9 cellular contexts compared by ENCODE assay signal in genomic region chr2:54604771-54605350, GRCh38.
DNase-seq lines count a peak whose midpoint lies in the region; ATAC-seq and TF ChIP-seq lines count a peak whose summit lies in the region.
"Had no signal": no experiment of that assay in that cellular context is flagged by ENCODE, and none has a peak within 500 bp of the region (broad histone marks: within the 10 kb centered on the region; RNA-seq: fewer than 3 reads in every experiment).

No MANE protein-coding gene starts in this region.

- peaks cover 4% of the 10 kb centered on the region for H3K36me3 Mint-ChIP-seq in activated naive CD4-positive, alpha-beta T cell treated with anti-CD3 and anti-CD28 coated beads for 36 hours (ENCODE audit: low read depth)
- peaks cover 25% of the 10 kb centered on the region for H3K36me3 Mint-ChIP-seq in activated T-helper 2 cell treated with anti-CD3 and anti-CD28 coated beads, Interferon-gamma antibody, Interleukin-2, Interleukin-4, amounts not matched to agents 10 μg/mL and 5 μg/mL and 100 μg/mL, durations not matched to agents 14 hours and 24 hours and 36 hours (ENCODE audit: low read depth)

- H3K4me3 ChIP-seq in lower lobe of right lung (no peak overlapping the region), suprapubic skin (no peak overlapping the region)

- peak overlapping the region; percentile 53 for H3K4me3 Mint-ChIP-seq in activated naive CD4-positive, alpha-beta T cell treated with anti-CD3 and anti-CD28 coated beads for 36 hours
- peak overlapping the region; percentile 41 for H3K4me3 Mint-ChIP-seq in activated T-helper 2 cell treated with anti-CD3 and anti-CD28 coated beads, Interferon-gamma antibody, Interleukin-2, Interleukin-4, amounts not matched to agents 10 μg/mL and 5 μg/mL and 100 μg/mL, durations not matched to agents 14 hours and 24 hours and 36 hours (ENCODE audit: low read depth)

- no peak for TF ChIP-seq POLR2A in suprapubic skin (IDR thresholded peaks at IDR 0.05)

- intact Hi-C loops in activated naive CD4-positive, alpha-beta T cell treated with anti-CD3 and anti-CD28 coated beads for 36 hours (cut with micrococcal nuclease): loop anchor here (5.0 kb wide), 1 partner anchor 488 kb away; the partner anchor contains the start of gene ACYP2
- intact Hi-C loops in activated T-helper 2 cell treated with anti-CD3 and anti-CD28 coated beads, Interferon-gamma antibody, Interleukin-2, Interleukin-4, amounts not matched to agents 10 μg/mL and 5 μg/mL and 100 μg/mL, durations not matched to agents 14 hours and 24 hours and 36 hours (cut with micrococcal nuclease): no loop called here
- intact Hi-C loops in lower lobe of right lung (cut with DNase I): no loop called here

- H3K4me1 Mint-ChIP-seq in activated naive CD4-positive, alpha-beta T cell treated with anti-CD3 and anti-CD28 coated beads for 36 hours (ENCODE audit: low read depth): peaks cover 90% of the 10 kb centered on the region
- peaks cover 85% of the 10 kb centered on the region for H3K4me1 Mint-ChIP-seq in activated T-helper 2 cell treated with anti-CD3 and anti-CD28 coated beads, Interferon-gamma antibody, Interleukin-2, Interleukin-4, amounts not matched to agents 10 μg/mL and 5 μg/mL and 100 μg/mL, durations not matched to agents 14 hours and 24 hours and 36 hours (ENCODE audit: low read depth)

- H3K27me3 ChIP-seq in lower lobe of right lung (ENCODE audit: low read depth): no peaks in the 10 kb centered on the region
- no peaks in the 10 kb centered on the region for H3K27me3 ChIP-seq in suprapubic skin

- H3K27me3 Mint-ChIP-seq in activated naive CD4-positive, alpha-beta T cell treated with anti-CD3 and anti-CD28 coated beads for 36 hours (ENCODE audit: low read depth): no peaks in the 10 kb centered on the region
- no peaks in the 10 kb centered on the region for H3K27me3 Mint-ChIP-seq in activated T-helper 2 cell treated with anti-CD3 and anti-CD28 coated beads, Interferon-gamma antibody, Interleukin-2, Interleukin-4, amounts not matched to agents 10 μg/mL and 5 μg/mL and 100 μg/mL, durations not matched to agents 14 hours and 24 hours and 36 hours (ENCODE audit: low read depth)

- TF ChIP-seq EP300 in suprapubic skin (IDR thresholded peaks at IDR 0.05): no peak

- peak; percentile 62 for DNase-seq in activated naive CD4-positive, alpha-beta T cell treated with anti-CD3 and anti-CD28 coated beads for 36 hours
- DNase-seq in activated naive CD4-positive, alpha-beta T cell (lab: John Stamatoyannopoulos, UW): no peak
- no peak for DNase-seq in activated T-helper 2 cell treated with anti-CD3 and anti-CD28 coated beads, Interferon-gamma antibody, Interleukin-2, Interleukin-4, amounts not matched to agents 10 μg/mL and 5 μg/mL and 100 μg/mL, durations not matched to agents 14 hours and 24 hours and 36 hours (ENCODE audit: low spot score)
- DNase-seq in lower lobe of right lung (no peak), suprapubic skin (ENCODE audit: low spot score in 2 of 2) (no peak), globus pallidus (ENCODE audit: low spot score) (no peak), NCI-H2081 treated with DMSO at 0.1 percent for 48 hours (lab: John Stamatoyannopoulos, UW) (no peak), DMS 273 (lab: John Stamatoyannopoulos, UW; ENCODE audit: unreplicated experiment) (no peak)
- DNase-seq: NCI-H187 had no signal

- H3K27ac ChIP-seq in lower lobe of right lung: peak overlapping the region; percentile 48
- H3K27ac ChIP-seq in suprapubic skin: peak overlapping the region; percentile 79

- H3K4me1 ChIP-seq in lower lobe of right lung: peaks cover 62% of the 10 kb centered on the region
- H3K4me1 ChIP-seq in suprapubic skin: peaks cover 77% of the 10 kb centered on the region

- no peak for TF ChIP-seq CTCF in lower lobe of right lung (IDR thresholded peaks at IDR 0.05)
- TF ChIP-seq CTCF in suprapubic skin (IDR thresholded peaks at IDR 0.05): no peak

- H3K36me3 ChIP-seq in lower lobe of right lung (peaks cover 4% of the 10 kb centered on the region), suprapubic skin (no peaks in the 10 kb centered on the region)

- no peaks in the 10 kb centered on the region for H3K9me3 ChIP-seq in lower lobe of right lung
- H3K9me3 ChIP-seq in suprapubic skin: no peaks in the 10 kb centered on the region

- H3K9me3 Mint-ChIP-seq in activated naive CD4-positive, alpha-beta T cell treated with anti-CD3 and anti-CD28 coated beads for 36 hours: no peaks in the 10 kb centered on the region
- H3K9me3 Mint-ChIP-seq in activated T-helper 2 cell treated with anti-CD3 and anti-CD28 coated beads, Interferon-gamma antibody, Interleukin-2, Interleukin-4, amounts not matched to agents 10 μg/mL and 5 μg/mL and 100 μg/mL, durations not matched to agents 14 hours and 24 hours and 36 hours: no peaks in the 10 kb centered on the region

- peak overlapping the region; percentile 80 for H3K27ac Mint-ChIP-seq in activated naive CD4-positive, alpha-beta T cell treated with anti-CD3 and anti-CD28 coated beads for 36 hours
- peak overlapping the region; percentile 81 for H3K27ac Mint-ChIP-seq in activated T-helper 2 cell treated with anti-CD3 and anti-CD28 coated beads, Interferon-gamma antibody, Interleukin-2, Interleukin-4, amounts not matched to agents 10 μg/mL and 5 μg/mL and 100 μg/mL, durations not matched to agents 14 hours and 24 hours and 36 hours

- CTCF ChIA-PET in activated naive CD4-positive, alpha-beta T cell treated with anti-CD3 and anti-CD28 coated beads for 36 hours (lab: Charles Lee): interaction anchor here (0.7 to 4.2 kb wide), 13 partner anchors 10 to 60 kb away, joined by 3 to 21 read pairs (median 5); no protein-coding TSS in a partner anchor

- 46% methylated on average over 12 of the region's 12 CpGs for WGBS in suprapubic skin

- ATAC-seq in lower lobe of right lung: no peak
